ENCODE assay signal across 14 cellular contexts in the genomic region with DNA sequence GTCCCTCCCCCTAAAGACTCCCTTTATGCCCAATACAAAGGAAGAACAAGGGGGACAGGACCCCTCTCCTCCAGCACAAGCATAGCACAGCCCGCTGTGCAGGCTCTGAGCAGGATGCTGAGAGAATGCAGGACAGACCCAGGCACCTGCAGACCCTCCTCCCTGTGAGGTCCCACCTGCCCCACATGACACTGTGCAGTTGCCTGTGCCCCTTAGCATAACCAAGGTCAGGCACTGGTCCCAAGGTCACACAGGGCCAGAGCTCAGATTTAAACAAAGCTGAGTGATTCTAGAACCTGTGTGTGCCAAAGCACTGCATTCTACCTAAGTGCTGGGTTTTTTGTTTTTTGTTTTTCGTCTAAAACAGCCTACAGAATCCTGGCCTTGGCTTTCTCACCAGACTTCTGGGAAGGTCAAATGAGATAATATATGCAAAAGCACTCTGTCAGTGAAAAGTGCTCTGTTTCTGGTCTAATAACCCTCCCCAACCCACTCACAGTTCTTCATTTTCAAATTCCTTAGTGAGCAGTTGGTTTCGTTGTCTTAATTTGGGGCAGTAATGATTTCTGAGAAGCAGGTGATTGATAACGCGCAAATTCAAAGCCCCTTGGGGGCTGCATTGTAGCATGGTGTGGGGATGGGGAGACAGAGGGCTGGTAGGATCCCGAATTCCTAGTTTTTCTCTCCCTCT.
DNase-seq lines count a peak whose midpoint lies in the region; ATAC-seq and TF ChIP-seq lines count a peak whose summit lies in the region.
"Had no signal": no experiment of that assay in that cellular context is flagged by ENCODE, and none has a peak within 500 bp of the region (broad histone marks: within the 10 kb centered on the region; RNA-seq: fewer than 3 reads in every experiment).

No MANE protein-coding gene starts in this region.

- H3K4me3 ChIP-seq in Karpas-422 (ENCODE audit: low read length) (no peak overlapping the region), psoas muscle (no peak overlapping the region), SK-N-SH (ENCODE audit: low read depth in 2 of 2, low read length in 1 of 2) (no peak overlapping the region)

- 87 to 91% (median 90%) methylated on average over 6 of the region's 6 CpGs for WGBS in psoas muscle, 3 donors
- 69% methylated on average over 6 of the region's 6 CpGs for WGBS in SK-N-SH (ENCODE audit: low lambda C conversion rate)

- no peak for DNase-seq in Karpas-422
- no peak for DNase-seq in psoas muscle
- DNase-seq in activated CD4-positive, alpha-beta T cell treated with anti-CD3 and anti-CD28 coated beads for 4 hours = no peak
- DNase-seq in SK-N-SH = no peak
- DNase-seq in activated CD4-positive, CD25-positive, alpha-beta regulatory T cell (lab: John Stamatoyannopoulos, UW) = no peak
- DNase-seq: activated CD4-positive, alpha-beta T cell treated with anti-CD3 and anti-CD28 coated beads, Interleukin-2, amount 10 ng/mL, durations not matched to agents 24 days and 14 days; activated effector memory CD4-positive, alpha-beta T cell treated with anti-CD3 and anti-CD28 coated beads, Interleukin-2, amount 50 U/mL, for 16 hours; DND-41; NCI-H1048; NCI-H748 treated with DMSO at 0.1 percent for 48 hours; stimulated activated CD4-positive, alpha-beta T cell treated with anti-CD3 and anti-CD28 coated beads, Interleukin-15, amount 100 ng/mL, for 24 hours had no signal

- H3K9ac ChIP-seq in Karpas-422 (ENCODE audit: low read length) (peak overlapping the region; percentile 46), SK-N-SH (no peak overlapping the region)

- H3K4me2 ChIP-seq in Karpas-422 (ENCODE audit: low read depth, low read length, poor library complexity, severe bottlenecking) (peak overlapping the region; percentile 29), SK-N-SH (no peak overlapping the region)

- H3K9me2 ChIP-seq in Karpas-422 (replicated peaks; ENCODE audit: insufficient read depth, low read length) (no peaks in the 10 kb centered on the region), SK-N-SH (no peaks in the 10 kb centered on the region)

- ATAC-seq in GM18511 (IDR thresholded peaks at IDR 0.05; ENCODE audit: unreplicated experiment) = peak; percentile 89
- ATAC-seq in GM21381 (IDR thresholded peaks at IDR 0.05; ENCODE audit: unreplicated experiment) = peak; percentile 82
- peak; percentile 88 for ATAC-seq in HG02885 (IDR thresholded peaks at IDR 0.05; ENCODE audit: poor library complexity, unreplicated experiment)
- ATAC-seq in psoas muscle = no peak

- no peaks in the 10 kb centered on the region for H3F3A ChIP-seq in SK-N-SH (replicated peaks; ENCODE audit: insufficient read depth)

- H3K9me3 ChIP-seq in Karpas-422 (ENCODE audit: low read length) (no peaks in the 10 kb centered on the region), psoas muscle (no peaks in the 10 kb centered on the region), SK-N-SH (no peaks in the 10 kb centered on the region)

- CTCF ChIA-PET in SK-N-SH (lab: Yijun Ruan, JAX) = no interaction called here

- H3K79me2 ChIP-seq in Karpas-422 (ENCODE audit: low read length) (no peaks in the 10 kb centered on the region), SK-N-SH (ENCODE audit: insufficient read depth) (no peaks in the 10 kb centered on the region)

- TF ChIP-seq CTCF in psoas muscle (IDR thresholded peaks at IDR 0.05) = no peak
- no peak for TF ChIP-seq CTCF in SK-N-SH (IDR thresholded peaks at IDR 0.05)

- H3K27ac ChIP-seq in Karpas-422 (ENCODE audit: low read length) (peak overlapping the region; percentile 61), psoas muscle (no peak overlapping the region), SK-N-SH (ENCODE audit: low read depth in 2 of 2, low read length in 1 of 2) (no peak overlapping the region)

- no peak for TF ChIP-seq RAD21 in SK-N-SH (IDR thresholded peaks at IDR 0.05; ENCODE audit: low read length)

- intact Hi-C loops in psoas muscle (cut with DNase I) = no loop called here

- no peaks in the 10 kb centered on the region for H4K20me1 ChIP-seq in Karpas-422 (ENCODE audit: insufficient read depth, low read depth, low read length)
- no peaks in the 10 kb centered on the region for H4K20me1 ChIP-seq in SK-N-SH (ENCODE audit: insufficient read depth)

- no peak for TF ChIP-seq EP300 in SK-N-SH (IDR thresholded peaks at IDR 0.05; ENCODE audit: borderline replicate concordance in 1 of 2, low read depth in 1 of 2, low read length in 1 of 2)

- POLR2A ChIA-PET in SK-N-SH (lab: Yijun Ruan, JAX) = interaction anchor here (0.6 kb wide), 1 partner anchor 199 kb away, joined by 3 read pairs; no protein-coding TSS in a partner anchor

- H2AFZ ChIP-seq in Karpas-422 (ENCODE audit: low read length) (no peak overlapping the region), SK-N-SH (ENCODE audit: low read depth) (no peak overlapping the region)

- H3K4me1 ChIP-seq in Karpas-422 (ENCODE audit: low read length) (peaks cover 16% of the 10 kb centered on the region), psoas muscle (no peaks in the 10 kb centered on the region), SK-N-SH (ENCODE audit: control insufficient read depth in 1 of 2, insufficient read depth in 2 of 2, low read depth in 1 of 2, low read length in 1 of 2) (peaks cover 0 to 20% of the 10 kb centered on the region in 2 experiments; a peak in 2 of 4 replicates)

- H3K27me3 ChIP-seq in Karpas-422 (ENCODE audit: low read length) = no peaks in the 10 kb centered on the region
- H3K27me3 ChIP-seq in psoas muscle (ENCODE audit: insufficient read depth in 3 of 3, low read length in 2 of 3) = no peaks in the 10 kb centered on the region
- H3K27me3 ChIP-seq in SK-N-SH (ENCODE audit: insufficient read depth) = no peaks in the 10 kb centered on the region

- H3K36me3 ChIP-seq in Karpas-422 (ENCODE audit: insufficient read depth, low read length) (0 out of 2 replicates have a peak, but pooled peaks cover 3% of the 10 kb centered on the region), psoas muscle (ENCODE audit: insufficient read depth in 1 of 2, low read depth in 1 of 2) (no peaks in the 10 kb centered on the region), SK-N-SH (replicated peaks in 1 of 2; ENCODE audit: control insufficient read depth in 1 of 2, insufficient read depth in 2 of 2, low read length in 1 of 2) (no peaks in the 10 kb centered on the region)

TF ChIP-seq in SK-N-SH, 30 proteins besides CTCF, POLR2A, EP300 and RAD21:
- TF ChIP-seq RCOR1 (IDR thresholded peaks at IDR 0.05; ENCODE audit: low read length) (no peak), FOSL2 (IDR thresholded peaks at IDR 0.05; ENCODE audit: borderline replicate concordance, low read depth) (no peak), NFIC (IDR thresholded peaks at IDR 0.05; ENCODE audit: borderline replicate concordance) (no peak), ELF1 (IDR thresholded peaks at IDR 0.05) (no peak), CHD2 (IDR thresholded peaks at IDR 0.05; ENCODE audit: low read length, partially characterized antibody) (no peak), JUND (IDR thresholded peaks at IDR 0.05) (no peak), SMC3 (IDR thresholded peaks at IDR 0.05; ENCODE audit: low read depth, low read length) (no peak), FOXJ3 (CRISPR knock-in tag; IDR thresholded peaks at IDR 0.05) (no peak), POLR2AphosphoS5 (IDR thresholded peaks at IDR 0.05; ENCODE audit: low read depth, low read length) (no peak)
- TF ChIP-seq, protein P1, sequence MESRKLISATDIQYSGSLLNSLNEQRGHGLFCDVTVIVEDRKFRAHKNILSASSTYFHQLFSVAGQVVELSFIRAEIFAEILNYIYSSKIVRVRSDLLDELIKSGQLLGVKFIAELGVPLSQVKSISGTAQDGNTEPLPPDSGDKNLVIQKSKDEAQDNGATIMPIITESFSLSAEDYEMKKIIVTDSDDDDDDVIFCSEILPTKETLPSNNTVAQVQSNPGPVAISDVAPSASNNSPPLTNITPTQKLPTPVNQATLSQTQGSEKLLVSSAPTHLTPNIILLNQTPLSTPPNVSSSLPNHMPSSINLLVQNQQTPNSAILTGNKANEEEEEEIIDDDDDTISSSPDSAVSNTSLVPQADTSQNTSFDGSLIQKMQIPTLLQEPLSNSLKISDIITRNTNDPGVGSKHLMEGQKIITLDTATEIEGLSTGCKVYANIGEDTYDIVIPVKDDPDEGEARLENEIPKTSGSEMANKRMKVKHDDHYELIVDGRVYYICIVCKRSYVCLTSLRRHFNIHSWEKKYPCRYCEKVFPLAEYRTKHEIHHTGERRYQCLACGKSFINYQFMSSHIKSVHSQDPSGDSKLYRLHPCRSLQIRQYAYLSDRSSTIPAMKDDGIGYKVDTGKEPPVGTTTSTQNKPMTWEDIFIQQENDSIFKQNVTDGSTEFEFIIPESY (IDR thresholded peaks at IDR 0.05; ENCODE audit: borderline replicate concordance, low read depth) = no peak
- TF ChIP-seq, protein P2, sequence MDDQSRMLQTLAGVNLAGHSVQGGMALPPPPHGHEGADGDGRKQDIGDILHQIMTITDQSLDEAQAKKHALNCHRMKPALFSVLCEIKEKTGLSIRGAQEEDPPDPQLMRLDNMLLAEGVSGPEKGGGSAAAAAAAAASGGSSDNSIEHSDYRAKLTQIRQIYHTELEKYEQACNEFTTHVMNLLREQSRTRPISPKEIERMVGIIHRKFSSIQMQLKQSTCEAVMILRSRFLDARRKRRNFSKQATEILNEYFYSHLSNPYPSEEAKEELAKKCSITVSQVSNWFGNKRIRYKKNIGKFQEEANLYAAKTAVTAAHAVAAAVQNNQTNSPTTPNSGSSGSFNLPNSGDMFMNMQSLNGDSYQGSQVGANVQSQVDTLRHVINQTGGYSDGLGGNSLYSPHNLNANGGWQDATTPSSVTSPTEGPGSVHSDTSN (IDR thresholded peaks at IDR 0.05) = no peak
TF ChIP-seq in SK-N-SH: peak in this region for 0.

Comparison
In these comparisons a context has a peak if more than half of its experiments do, and no peak if none do; other contexts are left out.
1. ATAC-seq: peak in GM18511 (single experiment), GM21381 (single experiment) and HG02885 (single experiment); none in psoas muscle (0 of 4).